In the genomic region with DNA sequence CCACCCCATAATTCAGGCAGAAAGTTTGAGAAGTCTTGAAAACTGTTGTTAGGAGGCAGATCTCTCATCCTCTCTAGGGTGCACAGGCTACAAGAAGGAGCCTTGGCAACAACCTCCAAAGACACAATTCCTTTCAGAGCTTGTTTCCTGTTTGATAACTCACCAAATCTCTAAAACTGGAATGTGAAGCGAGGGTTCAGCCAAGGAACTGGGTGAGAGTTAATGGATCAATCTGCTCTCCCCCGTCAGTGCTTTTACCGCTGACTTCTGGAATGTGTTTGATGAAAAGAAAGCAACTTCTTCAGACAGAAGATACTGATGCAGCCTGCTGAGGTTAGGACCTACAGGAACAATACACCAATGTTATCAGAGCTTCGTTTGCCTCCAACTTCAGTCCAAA, we compare ENCODE assay signal across 24 cellular contexts.
DNase-seq lines count a peak whose midpoint lies in the region; ATAC-seq, FAIRE-seq and TF ChIP-seq lines count a peak whose summit lies in the region.
"Had no signal": no experiment of that assay in that cellular context is flagged by ENCODE, and none has a peak within 500 bp of the region (broad histone marks: within the 10 kb centered on the region; RNA-seq: fewer than 3 reads in every experiment).

No MANE protein-coding gene starts in this region.

- TF ChIP-seq POLR2A in endothelial cell of umbilical vein (IDR thresholded peaks at IDR 0.05; ENCODE audit: low read depth, low read length) (no peak), right lobe of liver (IDR thresholded peaks at IDR 0.05) (no peak)

- H2AFZ ChIP-seq in endothelial cell of umbilical vein (ENCODE audit: low read depth, low read length), result peak overlapping the region; percentile 12
- H2AFZ ChIP-seq: parathyroid adenoma had no signal

- intact Hi-C loops in left cardiac atrium (cut with DNase I), result no loop called here
- intact Hi-C loops in cardiac septum (cut with DNase I), result no loop called here
- intact Hi-C loops in endothelial cell of umbilical vein (cut with micrococcal nuclease), result no loop called here
- intact Hi-C loops in right lobe of liver (cut with DNase I), result no loop called here
- intact Hi-C loops in activated T-helper 1 cell treated with anti-CD3 and anti-CD28 coated beads, Interleukin-12 subunit alpha, Interleukin-12 subunit beta, Interleukin-2, Interleukin-4 antibody, amounts not matched to agents 30 ng/mL and 10 ng/mL and 1 ng/mL, durations not matched to agents 14 hours and 24 hours and 36 hours (cut with micrococcal nuclease), result no loop called here

- H3K36me3 ChIP-seq in endothelial cell of umbilical vein (ENCODE audit: control insufficient read depth in 2 of 2, extremely low read depth in 1 of 2, insufficient read depth in 2 of 2, low read length in 2 of 2), result no peaks in the 10 kb centered on the region
- H3K36me3 ChIP-seq in right lobe of liver, result no peaks in the 10 kb centered on the region
- H3K36me3 ChIP-seq: heart left ventricle had no signal

- H3K27ac Mint-ChIP-seq in type B pancreatic cell (peak overlapping the region; percentile 5), chondrocyte (ENCODE audit: unreplicated experiment) (no peak overlapping the region)
- no peak overlapping the region for H3K27ac Mint-ChIP-seq in activated T-helper 1 cell treated with anti-CD3 and anti-CD28 coated beads, Interleukin-12 subunit alpha, Interleukin-12 subunit beta, Interleukin-2, Interleukin-4 antibody, amounts not matched to agents 30 ng/mL and 10 ng/mL and 1 ng/mL, durations not matched to agents 14 hours and 24 hours and 36 hours
- H3K27ac Mint-ChIP-seq: activated CD4-positive, alpha-beta memory T cell treated with anti-CD3 and anti-CD28 coated beads, Interleukin-2, amount 10 ng/mL, durations not matched to agents 7 days and 5 days; activated naive CD8-positive, alpha-beta T cell treated with anti-CD3 and anti-CD28 coated beads, Interleukin-2, amount 50 U/mL, for 24 hours; CD8-positive, alpha-beta T cell had no signal

- CTCF ChIA-PET in endothelial cell of umbilical vein (lab: Charles Lee), result interaction anchor here (1.1 to 2.6 kb wide), 5 partner anchors 13 to 331 kb away, joined by 3 to 20 read pairs (median 3); no protein-coding TSS in a partner anchor

- dilution Hi-C loops in endothelial cell of umbilical vein (cut with MboI; ENCODE audit: extremely low pct_ligation_motif_present, low sequenced_read_pairs), result no loop called here

- H3K9me3 ChIP-seq in endothelial cell of umbilical vein (replicated peaks; ENCODE audit: control insufficient read depth, insufficient read depth, low read length) (no peaks in the 10 kb centered on the region), right lobe of liver (no peaks in the 10 kb centered on the region)
- H3K9me3 ChIP-seq: heart left ventricle had no signal

- H3K79me2 ChIP-seq in endothelial cell of umbilical vein (ENCODE audit: control insufficient read depth, insufficient read depth, low read length), result no peaks in the 10 kb centered on the region
- H3K79me2 ChIP-seq: parathyroid adenoma had no signal

- WGBS in right lobe of liver (ENCODE audit: insufficient coverage, low coverage, low lambda C conversion rate, missing lambda C conversion rate), result 15% methylated on average over 4 of the region's 4 CpGs

- no peaks in the 10 kb centered on the region for H4K20me1 ChIP-seq in endothelial cell of umbilical vein (replicated peaks; ENCODE audit: control insufficient read depth, extremely low read depth, insufficient read depth, low read length)

- peak; percentile 78 for FAIRE-seq in endothelial cell of umbilical vein (lab: Jason Lieb, UNC)
- FAIRE-seq: colon, kidney, RCC 7860 had no signal

- H3K4me2 ChIP-seq in endothelial cell of umbilical vein (ENCODE audit: insufficient read depth, low read length), result peak overlapping the region; percentile 50
- H3K4me2 ChIP-seq: KMS-11 had no signal

- TF ChIP-seq CTCF in endothelial cell of umbilical vein (IDR thresholded peaks at IDR 0.05; ENCODE audit: extremely low read depth in 1 of 2, insufficient read depth in 1 of 2, low read depth in 1 of 2, low read length in 2 of 2) (no peak), right lobe of liver (IDR thresholded peaks at IDR 0.05) (no peak), type B pancreatic cell (conservative IDR thresholded peaks at IDR 0.05) (no peak), chondrocyte (IDR thresholded peaks at IDR 0.05) (no peak)

- no peaks in the 10 kb centered on the region for H3K9me1 ChIP-seq in endothelial cell of umbilical vein (replicated peaks; ENCODE audit: control insufficient read depth, extremely low read depth, insufficient read depth, low read length)

- H3K27me3 Mint-ChIP-seq in type B pancreatic cell (peaks cover 39% of the 10 kb centered on the region), chondrocyte (ENCODE audit: low read depth) (peaks cover 10% of the 10 kb centered on the region)
- H3K27me3 Mint-ChIP-seq in activated T-helper 1 cell treated with anti-CD3 and anti-CD28 coated beads, Interleukin-12 subunit alpha, Interleukin-12 subunit beta, Interleukin-2, Interleukin-4 antibody, amounts not matched to agents 30 ng/mL and 10 ng/mL and 1 ng/mL, durations not matched to agents 14 hours and 24 hours and 36 hours (ENCODE audit: insufficient read depth), result no peaks in the 10 kb centered on the region
- H3K27me3 Mint-ChIP-seq: activated CD4-positive, alpha-beta memory T cell treated with anti-CD3 and anti-CD28 coated beads, Interleukin-2, amount 10 ng/mL, durations not matched to agents 7 days and 5 days; activated naive CD8-positive, alpha-beta T cell treated with anti-CD3 and anti-CD28 coated beads, Interleukin-2, amount 50 U/mL, for 24 hours had no signal

- H3K4me3 ChIP-seq in endothelial cell of umbilical vein (replicated peaks in 1 of 3; ENCODE audit: insufficient read depth in 1 of 3, low read depth in 1 of 3, low read length in 3 of 3), result no peak overlapping the region
- H3K4me3 ChIP-seq in right lobe of liver, result no peak overlapping the region
- H3K4me3 ChIP-seq: heart left ventricle had no signal

- BruUV-seq in endothelial cell of umbilical vein (replicated peaks; lab: Mats Ljungman, UMichigan), result no TSS peak

- no peaks in the 10 kb centered on the region for H3K36me3 Mint-ChIP-seq in type B pancreatic cell
- H3K36me3 Mint-ChIP-seq in chondrocyte (ENCODE audit: low read depth), result no peaks in the 10 kb centered on the region
- no peaks in the 10 kb centered on the region for H3K36me3 Mint-ChIP-seq in activated T-helper 1 cell treated with anti-CD3 and anti-CD28 coated beads, Interleukin-12 subunit alpha, Interleukin-12 subunit beta, Interleukin-2, Interleukin-4 antibody, amounts not matched to agents 30 ng/mL and 10 ng/mL and 1 ng/mL, durations not matched to agents 14 hours and 24 hours and 36 hours (ENCODE audit: low read depth)
- H3K36me3 Mint-ChIP-seq: CD8-positive, alpha-beta T cell had no signal

- peak overlapping the region; percentile 35 for H3K27ac ChIP-seq in endothelial cell of umbilical vein (ENCODE audit: insufficient read depth, low read depth, low read length)
- H3K27ac ChIP-seq in right lobe of liver, result no peak overlapping the region
- H3K27ac ChIP-seq: epithelial cell of prostate, heart left ventricle, KMS-11, parathyroid adenoma had no signal

- H3K4me1 ChIP-seq in endothelial cell of umbilical vein (ENCODE audit: control insufficient read depth, extremely low read depth, insufficient read depth, low read length) (peaks cover 24% of the 10 kb centered on the region), right lobe of liver (no peaks in the 10 kb centered on the region)
- H3K4me1 ChIP-seq: parathyroid adenoma had no signal

- peak overlapping the region; percentile 1 for H3K9ac ChIP-seq in endothelial cell of umbilical vein (replicated peaks; ENCODE audit: extremely low read depth, insufficient read depth, low read length)
- H3K9ac ChIP-seq: KMS-11, parathyroid adenoma had no signal

- H3K4me3 Mint-ChIP-seq in type B pancreatic cell (peak overlapping the region; percentile 1), chondrocyte (ENCODE audit: unreplicated experiment) (no peak overlapping the region)
- H3K4me3 Mint-ChIP-seq in activated T-helper 1 cell treated with anti-CD3 and anti-CD28 coated beads, Interleukin-12 subunit alpha, Interleukin-12 subunit beta, Interleukin-2, Interleukin-4 antibody, amounts not matched to agents 30 ng/mL and 10 ng/mL and 1 ng/mL, durations not matched to agents 14 hours and 24 hours and 36 hours, result no peak overlapping the region
- H3K4me3 Mint-ChIP-seq: activated CD4-positive, alpha-beta memory T cell treated with anti-CD3 and anti-CD28 coated beads, Interleukin-2, amount 10 ng/mL, durations not matched to agents 7 days and 5 days; activated naive CD8-positive, alpha-beta T cell treated with anti-CD3 and anti-CD28 coated beads, Interleukin-2, amount 50 U/mL, for 24 hours; CD8-positive, alpha-beta T cell had no signal

- ATAC-seq in left cardiac atrium, result peak; percentile 40 to 77
- ATAC-seq in right lobe of liver, result peak; percentile 33 to 73 (median 40)
- ATAC-seq: activated naive CD8-positive, alpha-beta T cell treated with anti-CD3 and anti-CD28 coated beads, Interleukin-2, amount 50 U/mL, for 24 hours; CD8-positive, alpha-beta T cell; stimulated activated naive CD8-positive, alpha-beta T cell treated with anti-CD3 and anti-CD28 coated beads, Interleukin-15, Interleukin-2, amounts not matched to agents 100 U/mL and 50 U/mL, for 24 hours had no signal

- H3K27me3 ChIP-seq in endothelial cell of umbilical vein (ENCODE audit: control insufficient read depth in 2 of 2, insufficient read depth in 2 of 2, low read length in 2 of 2) (no peaks in the 10 kb centered on the region), right lobe of liver (no peaks in the 10 kb centered on the region)
- H3K27me3 ChIP-seq: heart left ventricle had no signal

- no peak for DNase-seq in left cardiac atrium
- no peak for DNase-seq in cardiac septum (ENCODE audit: low spot score)
- peak; percentile 82 for DNase-seq in endothelial cell of umbilical vein (ENCODE audit: low read depth, low spot score)
- no peak for DNase-seq in right lobe of liver
- no peak for DNase-seq in type B pancreatic cell (ENCODE audit: extremely low spot score, unreplicated experiment)
- DNase-seq in chondrocyte (ENCODE audit: low spot score), result no peak
- no peak for DNase-seq in activated T-helper 1 cell treated with anti-CD3 and anti-CD28 coated beads, Interleukin-12 subunit alpha, Interleukin-12 subunit beta, Interleukin-2, Interleukin-4 antibody, amounts not matched to agents 30 ng/mL and 10 ng/mL and 1 ng/mL, durations not matched to agents 14 hours and 24 hours and 36 hours (ENCODE audit: low spot score)
- DNase-seq in NCI-H1417 (lab: John Stamatoyannopoulos, UW), result no peak
- DNase-seq: activated CD4-positive, alpha-beta memory T cell treated with anti-CD3 and anti-CD28 coated beads, Interleukin-2, amount 10 ng/mL, durations not matched to agents 7 days and 5 days; activated naive CD8-positive, alpha-beta T cell treated with anti-CD3 and anti-CD28 coated beads, Interleukin-2, amount 50 U/mL, for 24 hours; CD8-positive, alpha-beta T cell; heart left ventricle; kidney; NCI-H1092 treated with DMSO at 0.1 percent for 48 hours; NCI-H2171; NCI-H774; stimulated activated CD4-positive, alpha-beta T cell treated with anti-CD3 and anti-CD28 coated beads, Interleukin-15, amount 100 ng/mL, for 24 hours; stimulated activated naive CD8-positive, alpha-beta T cell treated with anti-CD3 and anti-CD28 coated beads, Interleukin-15, Interleukin-2, amounts not matched to agents 100 U/mL and 50 U/mL, for 24 hours; SW 1271 had no signal

- H3K9me3 Mint-ChIP-seq in type B pancreatic cell (peaks cover under 1% of the 10 kb centered on the region), chondrocyte (ENCODE audit: low read depth) (no peaks in the 10 kb centered on the region)
- H3K9me3 Mint-ChIP-seq in activated T-helper 1 cell treated with anti-CD3 and anti-CD28 coated beads, Interleukin-12 subunit alpha, Interleukin-12 subunit beta, Interleukin-2, Interleukin-4 antibody, amounts not matched to agents 30 ng/mL and 10 ng/mL and 1 ng/mL, durations not matched to agents 14 hours and 24 hours and 36 hours, result peaks cover 4% of the 10 kb centered on the region
- H3K9me3 Mint-ChIP-seq: activated naive CD8-positive, alpha-beta T cell treated with anti-CD3 and anti-CD28 coated beads, Interleukin-2, amount 50 U/mL, for 24 hours had no signal

- peaks cover 27% of the 10 kb centered on the region for H3K4me1 Mint-ChIP-seq in type B pancreatic cell (ENCODE audit: unreplicated experiment)
- peaks cover 31% of the 10 kb centered on the region for H3K4me1 Mint-ChIP-seq in chondrocyte (ENCODE audit: low read depth)
- no peaks in the 10 kb centered on the region for H3K4me1 Mint-ChIP-seq in activated T-helper 1 cell treated with anti-CD3 and anti-CD28 coated beads, Interleukin-12 subunit alpha, Interleukin-12 subunit beta, Interleukin-2, Interleukin-4 antibody, amounts not matched to agents 30 ng/mL and 10 ng/mL and 1 ng/mL, durations not matched to agents 14 hours and 24 hours and 36 hours (ENCODE audit: low read depth)
- H3K4me1 Mint-ChIP-seq: activated CD4-positive, alpha-beta memory T cell treated with anti-CD3 and anti-CD28 coated beads, Interleukin-2, amount 10 ng/mL, durations not matched to agents 7 days and 5 days; activated naive CD8-positive, alpha-beta T cell treated with anti-CD3 and anti-CD28 coated beads, Interleukin-2, amount 50 U/mL, for 24 hours had no signal

- POLR2A ChIA-PET in endothelial cell of umbilical vein (lab: Charles Lee), result no interaction called here
